In genomic region chr5:78601622-78602314, GRCh38 we compare ENCODE assay signal across 14 cellular contexts. TPM values are rescaled to one million over a fixed set of nuclear protein-coding genes. Genes with fewer than 3 reads are reported as not detected.
DNase-seq lines count a peak whose midpoint lies in the region; ATAC-seq, FAIRE-seq and TF ChIP-seq lines count a peak whose summit lies in the region.
"Had no signal": no experiment of that assay in that cellular context is flagged by ENCODE, and none has a peak within 500 bp of the region (broad histone marks: within the 10 kb centered on the region; RNA-seq: fewer than 3 reads in every experiment).

No MANE protein-coding gene starts in this region.

- FAIRE-seq in H54 (lab: Jason Lieb, UNC) (peak; percentile 52), small intestine (lab: Jason Lieb, UNC) (no peak)
- FAIRE-seq: GM19239 had no signal

- TF ChIP-seq POLR2A in H54 (IDR thresholded peaks at IDR 0.05; ENCODE audit: low read depth, low read length) (no peak), stomach (IDR thresholded peaks at IDR 0.05) (no peak)

- H3K27ac ChIP-seq in left lung = peak overlapping the region in 1 of 2 donors; percentile 13
- peak overlapping the region in 4 of 5 donors; percentile 1 to 49 (median 37) for H3K27ac ChIP-seq in stomach
- peak overlapping the region in 1 of 2 donors; percentile 64 for H3K27ac ChIP-seq in small intestine (ENCODE audit: low read depth in 1 of 2, low read length in 1 of 2)
- H3K27ac ChIP-seq: suprapubic skin had no signal

- no peaks in the 10 kb centered on the region for H3K27me3 ChIP-seq in left lung
- H3K27me3 ChIP-seq in stomach = no peaks in the 10 kb centered on the region
- H3K27me3 ChIP-seq in small intestine (ENCODE audit: control insufficient read depth in 2 of 2, insufficient read depth in 2 of 2, low read length in 2 of 2) = no peaks in the 10 kb centered on the region
- H3K27me3 ChIP-seq: suprapubic skin had no signal

- no peak for TF ChIP-seq EP300 in stomach (IDR thresholded peaks at IDR 0.05)

- WGBS in stomach, 5 donors = 72 to 81% (median 78%) methylated on average over 3 of the region's 3 CpGs
- WGBS in small intestine, 3 donors = 68 to 84% (median 78%) methylated on average over 3 of the region's 3 CpGs

- intact Hi-C loops in left lung (cut with DNase I) (no loop called here), stomach (cut with DNase I; ENCODE audit: low total_unique reads) (no loop called here)

- DNase-seq in H54 (ENCODE audit: insufficient read length, low spot score) (no peak), amniotic epithelial cell (ENCODE audit: low read depth) (peak; percentile 72), left lung (no peak), stomach (no peak), NCI-H2107 treated with DMSO at 0.1 percent for 48 hours (lab: John Stamatoyannopoulos, UW; ENCODE audit: unreplicated experiment) (no peak), small intestine (no peak)
- DNase-seq: COR-L47, GOT3, mammary epithelial cell, psoas muscle, SHP77 treated with DMSO at 0.1 percent for 48 hours had no signal

- peak; percentile 29 for ATAC-seq in left lung
- ATAC-seq in HG02884 (IDR thresholded peaks at IDR 0.05; ENCODE audit: unreplicated experiment) = no peak

- H3K9me3 ChIP-seq in left lung = no peaks in the 10 kb centered on the region
- H3K9me3 ChIP-seq in stomach = no peaks in the 10 kb centered on the region
- no peaks in the 10 kb centered on the region for H3K9me3 ChIP-seq in small intestine (ENCODE audit: control insufficient read depth, low read depth)
- H3K9me3 ChIP-seq: psoas muscle, suprapubic skin had no signal

- TF ChIP-seq CTCF in left lung (IDR thresholded peaks at IDR 0.05) = no peak
- no peak for TF ChIP-seq CTCF in stomach (IDR thresholded peaks at IDR 0.05)

- H3K36me3 ChIP-seq in left lung = no peaks in the 10 kb centered on the region
- no peaks in the 10 kb centered on the region for H3K36me3 ChIP-seq in stomach
- H3K36me3 ChIP-seq in small intestine (ENCODE audit: control insufficient read depth in 2 of 2, insufficient read depth in 2 of 2, low read length in 2 of 2) = no peaks in the 10 kb centered on the region
- H3K36me3 ChIP-seq: suprapubic skin had no signal

- H3K4me3 ChIP-seq in left lung (no peak overlapping the region), stomach (no peak overlapping the region), small intestine (ENCODE audit: low read depth in 1 of 2, low read length in 2 of 2) (no peak overlapping the region)
- H3K4me3 ChIP-seq: psoas muscle, suprapubic skin had no signal

- H3K4me1 ChIP-seq in left lung = peaks cover 0 to 4% of the 10 kb centered on the region in 2 donors
- H3K4me1 ChIP-seq in stomach = peaks cover 10 to 56% (median 27%) of the 10 kb centered on the region in 4 donors
- H3K4me1 ChIP-seq in small intestine (ENCODE audit: control insufficient read depth in 2 of 2, insufficient read depth in 1 of 2, low read depth in 1 of 2, low read length in 1 of 2) = peaks cover 3 to 6% of the 10 kb centered on the region in 2 donors

RNA-seq across cellular contexts. Expression of gene LHFPL2, which starts 46.8 kb away (rescaled TPM):
- total RNA-seq in left lung = 10 to 100 TPM; 49.3 to 89.9 TPM
- 10 to 100 TPM; 20.5 to 53.6 (median 28.7) TPM for total RNA-seq in stomach
- 1 to 10 TPM; 3.7 to 9.8 (median 7.3) TPM for polyA plus RNA-seq in stomach
- 10 to 100 TPM in 2 of 3 donors, 1 to 10 TPM in 1; 8.9 to 15.6 (median 10.5) TPM for polyA plus RNA-seq in small intestine
